8 cellular contexts compared by ENCODE assay signal in genomic region chr16:67659675-67660563, GRCh38.
A peak's percentile ranks its signal among the peaks of the same experiment; 100 is the strongest.
DNase-seq lines count a peak whose midpoint lies in the region; ATAC-seq lines count a peak whose summit lies in the region.

TSS of gene ACD (minus strand) at chr16:67660260. CDS start at chr16:67660220, 40 bp downstream.

- H3K27me3 Mint-ChIP-seq in central memory CD8-positive, alpha-beta T cell = no peaks in the 10 kb centered on the region

- DNase-seq in AG08395 (ENCODE audit: low spot score) (peak; percentile 99), NCI-H226 (peak; percentile 79), islet precursor cell (peak; percentile 95)
- peak; percentile 87 to 91 for DNase-seq in central memory CD8-positive, alpha-beta T cell (ENCODE audit: low spot score in 2 of 2)
- peak; percentile 83 to 92 (median 87) for DNase-seq in stimulated activated CD4-positive, alpha-beta T cell treated with anti-CD3 and anti-CD28 coated beads, Interleukin-12 subunit alpha, Interleukin-12 subunit beta, amount 100 ng/mL, for 48 hours (ENCODE audit: low read depth in 2 of 3, low spot score in 1 of 3)

- peak within 1 kb of the TSS; percentile 91 for H3K4me3 Mint-ChIP-seq in central memory CD8-positive, alpha-beta T cell

- no peaks in the 10 kb centered on the region for H3K9me3 Mint-ChIP-seq in central memory CD8-positive, alpha-beta T cell

- peak within 1 kb of the TSS; percentile 91 for H3K27ac Mint-ChIP-seq in central memory CD8-positive, alpha-beta T cell (ENCODE audit: low read depth)

- peaks cover 23% of the 10 kb centered on the region for H3K36me3 Mint-ChIP-seq in central memory CD8-positive, alpha-beta T cell (ENCODE audit: insufficient read depth)

- ATAC-seq in GM18867 (IDR thresholded peaks at IDR 0.05; ENCODE audit: unreplicated experiment) (peak; percentile 61), HG03097 (IDR thresholded peaks at IDR 0.05; ENCODE audit: low FRiP score, unreplicated experiment) (peak; percentile 52)
- ATAC-seq in activated CD4-positive, CD25-positive, alpha-beta regulatory T cell treated with anti-CD3 and anti-CD28 coated beads, Interleukin-2, amount 50 U/mL, for 24 hours = peak; percentile 59 to 62
- ATAC-seq in central memory CD8-positive, alpha-beta T cell (replicated peaks; ENCODE audit: extremely low read depth, poor library complexity, severe bottlenecking) = peak; percentile 71

- H3K4me1 Mint-ChIP-seq in central memory CD8-positive, alpha-beta T cell = peaks cover 27% of the 10 kb centered on the region

Comparison
In these comparisons a context has a peak if more than half of its experiments do, and no peak if none do; other contexts are left out.
1. Peak in every context shown above with its lines: DNase-seq and ATAC-seq.